In the genomic region with DNA sequence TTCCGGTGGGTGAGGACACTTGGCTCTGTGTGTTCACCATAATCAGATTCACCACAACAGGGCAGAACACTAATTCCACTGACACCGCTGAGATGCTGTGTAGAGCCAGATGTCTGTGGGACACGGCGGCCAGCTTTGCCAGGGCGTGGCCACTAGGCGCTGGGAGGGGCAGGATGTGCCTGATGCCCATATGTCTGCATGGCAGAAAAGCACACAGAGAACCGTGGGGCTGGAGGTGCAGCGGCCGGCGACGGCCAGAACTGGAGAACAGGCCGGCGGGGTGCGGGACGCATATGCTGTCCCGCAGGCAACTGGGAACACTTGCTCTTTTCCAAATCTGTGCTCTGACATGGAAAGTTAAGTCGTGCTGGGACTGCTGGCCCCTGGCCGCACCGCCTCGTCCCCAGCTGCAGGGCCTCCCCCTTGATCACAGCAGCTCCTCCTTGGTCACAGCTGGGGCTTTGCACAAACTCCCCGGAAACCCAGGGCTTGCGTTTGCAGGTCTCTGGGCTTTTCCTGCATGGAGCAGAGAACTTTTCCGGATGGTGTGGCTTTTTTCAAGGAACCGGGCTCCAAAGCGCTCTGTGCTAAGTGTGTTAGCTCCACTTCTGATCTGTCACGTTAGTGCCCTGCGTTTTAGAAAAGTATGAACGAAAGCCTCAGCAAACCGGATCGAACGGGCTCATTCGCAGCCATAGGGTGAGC, we compare ENCODE assay signal across 1 cellular context.
A peak's percentile ranks its signal among the peaks of the same experiment; 100 is the strongest.
TF ChIP-seq lines count a peak whose summit lies in the region.

No MANE protein-coding gene starts in this region.

TF ChIP-seq in K562, 482 proteins besides CTCF, POLR2A, EP300 and RAD21 (continued from another document):
- TF ChIP-seq BRCA1 (IDR thresholded peaks at IDR 0.05) (no peak), BRCA1 (CRISPR knock-in tag; IDR thresholded peaks at IDR 0.05) (0 out of 2 replicates have a peak, but pooled peaks have one; percentile 48), ZC3H4 (CRISPR knock-in tag; IDR thresholded peaks at IDR 0.05; ENCODE audit: borderline replicate concordance) (0 out of 2 replicates have a peak, but pooled peaks have one; percentile 12), NFIX (CRISPR knock-in tag; IDR thresholded peaks at IDR 0.05; ENCODE audit: low read depth) (no peak), ERF (CRISPR knock-in tag; IDR thresholded peaks at IDR 0.05) (0 out of 2 replicates have a peak, but pooled peaks have one; percentile 24), COPS2 (conservative IDR thresholded peaks at IDR 0.05) (no peak), ELF1 (tag; IDR thresholded peaks at IDR 0.05) (no peak)
TF ChIP-seq in K562: peak in this region for 4.
